Comparison of ENCODE assay signal across 14 cellular contexts in genomic region chr19:34236035-34236793, GRCh38. TPM values are rescaled to one million over a fixed set of nuclear protein-coding genes. Genes with fewer than 3 reads are reported as not detected.
DNase-seq lines count a peak whose midpoint lies in the region; ATAC-seq and TF ChIP-seq lines count a peak whose summit lies in the region.
"Had no signal": no experiment of that assay in that cellular context is flagged by ENCODE, and none has a peak within 500 bp of the region (broad histone marks: within the 10 kb centered on the region; RNA-seq: fewer than 3 reads in every experiment).

No MANE protein-coding gene starts in this region.

- ATAC-seq in natural killer cell treated with Interleukin-12 subunit alpha and Interleukin-12 subunit beta and Interleukin-15 and Interleukin-18, amount 100 ng/mL, for 72 hours = no peak
- ATAC-seq: activated CD8-positive, alpha-beta memory T cell treated with anti-CD3 and anti-CD28 coated beads, Interleukin-2, amount 10 ng/mL, durations not matched to agents 7 days and 5 days had no signal

- peaks cover 4% of the 10 kb centered on the region for H3K36me3 Mint-ChIP-seq in osteocyte (ENCODE audit: unreplicated experiment)
- H3K36me3 Mint-ChIP-seq in T-helper 2 cell treated with Interferon-gamma antibody and Interleukin-4, amounts not matched to agents 5 μg/mL and 100 μg/mL, for 36 hours (ENCODE audit: low read depth) = peaks cover 13% of the 10 kb centered on the region
- H3K36me3 Mint-ChIP-seq in natural killer cell treated with Interleukin-12 subunit alpha and Interleukin-12 subunit beta and Interleukin-15 and Interleukin-18, amount 100 ng/mL, for 72 hours = no peaks in the 10 kb centered on the region

- peak overlapping the region; percentile 6 for H3K27ac Mint-ChIP-seq in osteocyte (ENCODE audit: unreplicated experiment)
- no peak overlapping the region for H3K27ac Mint-ChIP-seq in T-helper 2 cell treated with Interferon-gamma antibody and Interleukin-4, amounts not matched to agents 5 μg/mL and 100 μg/mL, for 36 hours
- peak overlapping the region in 1 of 2 donors; percentile 12 for H3K27ac Mint-ChIP-seq in natural killer cell treated with Interleukin-12 subunit alpha and Interleukin-12 subunit beta and Interleukin-15 and Interleukin-18, amount 100 ng/mL, for 72 hours
- H3K27ac Mint-ChIP-seq: activated CD8-positive, alpha-beta memory T cell treated with anti-CD3 and anti-CD28 coated beads, Interleukin-2, amount 10 ng/mL, durations not matched to agents 7 days and 5 days had no signal

- no peaks in the 10 kb centered on the region for H3K27me3 ChIP-seq in brain microvascular endothelial cell (replicated peaks)

- H3K36me3 ChIP-seq in brain microvascular endothelial cell (replicated peaks) = no peaks in the 10 kb centered on the region

- H3K27ac ChIP-seq in brain microvascular endothelial cell = no peak overlapping the region

- H3K4me1 Mint-ChIP-seq in osteocyte (ENCODE audit: unreplicated experiment) = peaks cover 40% of the 10 kb centered on the region
- H3K4me1 Mint-ChIP-seq in T-helper 2 cell treated with Interferon-gamma antibody and Interleukin-4, amounts not matched to agents 5 μg/mL and 100 μg/mL, for 36 hours (ENCODE audit: low read depth) = peaks cover 12% of the 10 kb centered on the region
- H3K4me1 Mint-ChIP-seq in natural killer cell treated with Interleukin-12 subunit alpha and Interleukin-12 subunit beta and Interleukin-15 and Interleukin-18, amount 100 ng/mL, for 72 hours (ENCODE audit: low read depth in 2 of 2) = peaks cover 16 to 22% of the 10 kb centered on the region in 2 donors

- H3K9me3 Mint-ChIP-seq in osteocyte (ENCODE audit: unreplicated experiment) = no peaks in the 10 kb centered on the region
- H3K9me3 Mint-ChIP-seq in T-helper 2 cell treated with Interferon-gamma antibody and Interleukin-4, amounts not matched to agents 5 μg/mL and 100 μg/mL, for 36 hours = no peaks in the 10 kb centered on the region
- H3K9me3 Mint-ChIP-seq in natural killer cell treated with Interleukin-12 subunit alpha and Interleukin-12 subunit beta and Interleukin-15 and Interleukin-18, amount 100 ng/mL, for 72 hours = no peaks in the 10 kb centered on the region

- no peak overlapping the region for H3K4me3 Mint-ChIP-seq in osteocyte (ENCODE audit: unreplicated experiment)
- H3K4me3 Mint-ChIP-seq in T-helper 2 cell treated with Interferon-gamma antibody and Interleukin-4, amounts not matched to agents 5 μg/mL and 100 μg/mL, for 36 hours = no peak overlapping the region
- no peak overlapping the region for H3K4me3 Mint-ChIP-seq in natural killer cell treated with Interleukin-12 subunit alpha and Interleukin-12 subunit beta and Interleukin-15 and Interleukin-18, amount 100 ng/mL, for 72 hours
- H3K4me3 Mint-ChIP-seq: activated CD8-positive, alpha-beta memory T cell treated with anti-CD3 and anti-CD28 coated beads, Interleukin-2, amount 10 ng/mL, durations not matched to agents 7 days and 5 days had no signal

- in situ Hi-C loops in brain microvascular endothelial cell (cut with HindIII; ENCODE audit: low pct_ligation_motif_present, low sequenced_read_pairs) = no loop called here

- TF ChIP-seq CTCF in fibroblast of mammary gland (conservative IDR thresholded peaks at IDR 0.05; ENCODE audit: control insufficient read depth, insufficient read depth, low read depth, low read length) = no peak
- TF ChIP-seq CTCF in osteocyte (IDR thresholded peaks at IDR 0.05) = no peak
- TF ChIP-seq CTCF in brain microvascular endothelial cell (IDR thresholded peaks at IDR 0.05; ENCODE audit: low read depth, low read length, missing control alignments) = no peak

- DNase-seq in Ammon's horn (ENCODE audit: low spot score) (peak; percentile 33), NCI-H2171 (lab: John Stamatoyannopoulos, UW) (peak; percentile 3), fibroblast of mammary gland (ENCODE audit: low read depth) (peak; percentile 30), osteocyte (ENCODE audit: extremely low spot score, unreplicated experiment) (no peak), inferior parietal cortex (ENCODE audit: extremely low spot score) (no peak), brain microvascular endothelial cell (no peak)
- DNase-seq in T-helper 2 cell treated with Interferon-gamma antibody and Interleukin-4, amounts not matched to agents 5 μg/mL and 100 μg/mL, for 36 hours (ENCODE audit: low spot score) = no peak
- DNase-seq in natural killer cell treated with Interleukin-12 subunit alpha and Interleukin-12 subunit beta and Interleukin-15 and Interleukin-18, amount 100 ng/mL, for 72 hours (ENCODE audit: low spot score) = no peak
- DNase-seq: activated CD8-positive, alpha-beta memory T cell treated with anti-CD3 and anti-CD28 coated beads, Interleukin-2, amount 10 ng/mL, durations not matched to agents 7 days and 5 days; activated naive CD4-positive, alpha-beta T cell treated with anti-CD3 and anti-CD28 coated beads, Interleukin-2, amount 50 U/mL, for 16 hours; C1 segment of cervical spinal cord; erythroblast; NCI-H2029 treated with DMSO at 0.1 percent for 48 hours; SIG-M5 had no signal

- H3K27me3 Mint-ChIP-seq in osteocyte (ENCODE audit: unreplicated experiment) = no peaks in the 10 kb centered on the region
- no peaks in the 10 kb centered on the region for H3K27me3 Mint-ChIP-seq in T-helper 2 cell treated with Interferon-gamma antibody and Interleukin-4, amounts not matched to agents 5 μg/mL and 100 μg/mL, for 36 hours (ENCODE audit: low read depth)
- H3K27me3 Mint-ChIP-seq in natural killer cell treated with Interleukin-12 subunit alpha and Interleukin-12 subunit beta and Interleukin-15 and Interleukin-18, amount 100 ng/mL, for 72 hours = no peaks in the 10 kb centered on the region
- H3K27me3 Mint-ChIP-seq: activated CD8-positive, alpha-beta memory T cell treated with anti-CD3 and anti-CD28 coated beads, Interleukin-2, amount 10 ng/mL, durations not matched to agents 7 days and 5 days had no signal

- H3K4me3 ChIP-seq in fibroblast of mammary gland (ENCODE audit: control insufficient read depth, low read depth, low read length) (no peak overlapping the region), brain microvascular endothelial cell (ENCODE audit: low read depth, low read length) (no peak overlapping the region)

RNA-seq across cellular contexts. Expression of gene GARRE1, which starts 18.1 kb away (rescaled TPM):
- total RNA-seq in osteocyte = 29.5 and 33.5 TPM in 2 replicates
- total RNA-seq in natural killer cell treated with Interleukin-12 subunit alpha and Interleukin-12 subunit beta and Interleukin-15 and Interleukin-18, amount 100 ng/mL, for 72 hours = 10 to 100 TPM in 1 of 2 donors, 1 to 10 TPM in 1; 9.6 to 13.3 TPM

Comparison
In these comparisons a context has a peak if more than half of its experiments do, and no peak if none do; other contexts are left out.
1. DNase-seq: peak in Ammon's horn (single experiment), NCI-H2171 (single experiment) and fibroblast of mammary gland (single experiment); none in osteocyte (single experiment), T-helper 2 cell treated with Interferon-gamma antibody and Interleukin-4, amounts not matched to agents 5 μg/mL and 100 μg/mL, for 36 hours (single experiment), inferior parietal cortex (single experiment), brain microvascular endothelial cell (single experiment) and natural killer cell treated with Interleukin-12 subunit alpha and Interleukin-12 subunit beta and Interleukin-15 and Interleukin-18, amount 100 ng/mL, for 72 hours (single experiment).